Comparison of ENCODE assay signal across 9 cellular contexts in the genomic region with DNA sequence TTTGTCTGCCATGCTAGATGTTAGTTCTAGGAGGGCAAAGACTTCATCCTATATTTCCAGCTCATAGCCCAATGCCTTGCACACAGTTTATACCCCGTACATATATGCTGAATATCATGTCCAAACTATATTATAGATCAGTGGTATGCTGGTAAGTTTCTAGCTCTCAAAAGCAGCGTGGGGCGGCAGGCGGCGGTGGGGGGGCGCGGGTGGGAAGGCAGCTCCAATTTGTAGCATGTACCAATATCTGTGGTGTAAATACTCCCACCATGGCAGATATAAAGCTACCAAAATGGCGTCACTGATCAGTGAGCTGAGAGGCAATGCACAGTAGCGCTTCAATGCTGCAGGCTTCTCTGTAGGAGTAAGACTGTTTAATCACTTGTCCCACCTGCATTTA.
"Had no signal": no experiment of that assay in that cellular context is flagged by ENCODE, and none has a peak within 500 bp of the region (broad histone marks: within the 10 kb centered on the region; RNA-seq: fewer than 3 reads in every experiment).

No MANE protein-coding gene starts in this region.

- ATAC-seq: GM23338, HCT116 had no signal

- H3K9ac ChIP-seq: GM23248 had no signal

- H3K4me1 Mint-ChIP-seq: GM23338, H9 had no signal

- H3K4me3 Mint-ChIP-seq: GM23338, H9, HFFc6 had no signal

- H3K4me1 ChIP-seq: HAP-1 had no signal

- H3K27ac Mint-ChIP-seq: HFFc6 had no signal

- H3K9me3 ChIP-seq: HAP-1 had no signal

- H3K36me3 ChIP-seq: HAP-1 had no signal

- H3K4me3 ChIP-seq: GM23248, GM23338, HAP-1 had no signal

- DNase-seq: GM23248, GOT3, H7, H9, HCEC 1CT, HFFc6 had no signal

- H3K27ac ChIP-seq: GM23248 had no signal

- H3K9me3 Mint-ChIP-seq: GM23338, H9, HFFc6 had no signal
